ENCODE assay signal across 1 cellular context in the genomic region with DNA sequence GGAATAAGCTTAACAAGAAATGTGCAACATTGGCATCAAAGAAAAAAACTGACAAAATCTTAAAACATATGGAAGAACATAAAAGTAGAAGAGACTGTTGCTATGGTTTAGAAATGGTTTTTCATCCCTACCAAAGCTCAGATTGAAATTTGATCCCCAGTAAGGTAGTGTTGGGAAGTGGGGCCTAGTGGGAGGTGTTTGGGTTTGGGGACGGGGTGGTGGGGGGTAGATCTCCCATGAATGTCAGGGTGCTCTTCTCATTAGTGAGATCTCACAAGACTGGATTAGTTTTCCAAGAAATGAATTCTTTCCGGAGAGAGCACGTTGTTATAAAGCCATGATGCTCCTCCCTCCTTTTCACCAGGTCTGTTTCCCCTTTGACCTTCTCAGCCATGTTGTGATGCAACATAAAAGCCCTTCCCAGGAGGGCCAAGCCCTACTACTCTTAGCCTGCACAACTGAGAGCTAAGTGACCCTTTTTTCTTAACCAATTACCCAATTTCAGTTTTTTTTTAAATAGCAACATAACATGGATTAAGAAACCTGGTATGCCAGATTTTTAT.
A peak's percentile ranks its signal among the peaks of the same experiment; 100 is the strongest.
TF ChIP-seq lines count a peak whose summit lies in the region.

No MANE protein-coding gene starts in this region.

TF ChIP-seq in GM23338, 12 proteins besides CTCF, POLR2A, EP300 and RAD21 (continued from another document):
- TF ChIP-seq STAT1 (IDR thresholded peaks at IDR 0.05; ENCODE audit: unreplicated experiment) (no peak), CREB1 (CRISPR knock-in tag; IDR thresholded peaks at IDR 0.05; ENCODE audit: low read depth) (0 out of 2 replicates have a peak, but pooled peaks have one; percentile 31), EZH2 (IDR thresholded peaks at IDR 0.05; ENCODE audit: low read depth, unreplicated experiment) (no peak), ZNF114 (CRISPR knock-in tag; IDR thresholded peaks at IDR 0.05) (no peak)
